1 cellular context compared by ENCODE assay signal in the genomic region with DNA sequence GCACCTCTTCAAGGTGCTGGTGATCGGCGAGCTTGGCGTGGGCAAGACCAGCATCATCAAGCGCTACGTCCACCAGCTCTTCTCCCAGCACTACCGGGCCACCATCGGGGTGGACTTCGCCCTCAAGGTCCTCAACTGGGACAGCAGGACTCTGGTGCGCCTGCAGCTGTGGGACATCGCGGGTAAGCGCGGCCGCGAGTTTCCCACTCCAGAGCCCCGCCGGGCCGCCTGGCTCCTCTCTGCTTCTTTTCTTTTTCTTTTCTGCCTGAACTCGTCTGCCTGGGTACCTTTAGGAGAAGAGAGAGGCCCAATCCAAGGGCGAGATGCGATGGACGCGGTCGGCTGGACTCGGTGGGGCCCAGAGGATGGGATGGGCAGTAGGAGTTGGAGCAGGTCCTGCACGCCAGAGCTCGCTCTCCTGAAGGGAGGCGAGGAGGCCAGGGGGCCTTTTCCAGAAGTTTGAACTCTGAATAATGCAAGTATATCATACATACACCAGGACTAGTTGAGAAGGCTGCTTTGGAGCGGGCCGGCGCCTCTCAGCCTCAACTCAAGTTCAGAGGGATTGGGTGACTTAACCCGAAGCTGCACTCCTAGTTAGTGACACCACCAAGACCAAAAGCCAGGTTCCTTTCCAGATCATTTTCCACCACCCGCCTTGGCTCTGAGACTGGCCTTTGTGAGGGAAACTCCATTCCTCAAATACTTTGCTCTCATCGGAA.
TF ChIP-seq lines count a peak whose summit lies in the region.

No MANE protein-coding gene starts in this region.

TF ChIP-seq in K562, 482 proteins besides CTCF, POLR2A, EP300 and RAD21 (continued from another document and continues in another):
- TF ChIP-seq, protein P1, sequence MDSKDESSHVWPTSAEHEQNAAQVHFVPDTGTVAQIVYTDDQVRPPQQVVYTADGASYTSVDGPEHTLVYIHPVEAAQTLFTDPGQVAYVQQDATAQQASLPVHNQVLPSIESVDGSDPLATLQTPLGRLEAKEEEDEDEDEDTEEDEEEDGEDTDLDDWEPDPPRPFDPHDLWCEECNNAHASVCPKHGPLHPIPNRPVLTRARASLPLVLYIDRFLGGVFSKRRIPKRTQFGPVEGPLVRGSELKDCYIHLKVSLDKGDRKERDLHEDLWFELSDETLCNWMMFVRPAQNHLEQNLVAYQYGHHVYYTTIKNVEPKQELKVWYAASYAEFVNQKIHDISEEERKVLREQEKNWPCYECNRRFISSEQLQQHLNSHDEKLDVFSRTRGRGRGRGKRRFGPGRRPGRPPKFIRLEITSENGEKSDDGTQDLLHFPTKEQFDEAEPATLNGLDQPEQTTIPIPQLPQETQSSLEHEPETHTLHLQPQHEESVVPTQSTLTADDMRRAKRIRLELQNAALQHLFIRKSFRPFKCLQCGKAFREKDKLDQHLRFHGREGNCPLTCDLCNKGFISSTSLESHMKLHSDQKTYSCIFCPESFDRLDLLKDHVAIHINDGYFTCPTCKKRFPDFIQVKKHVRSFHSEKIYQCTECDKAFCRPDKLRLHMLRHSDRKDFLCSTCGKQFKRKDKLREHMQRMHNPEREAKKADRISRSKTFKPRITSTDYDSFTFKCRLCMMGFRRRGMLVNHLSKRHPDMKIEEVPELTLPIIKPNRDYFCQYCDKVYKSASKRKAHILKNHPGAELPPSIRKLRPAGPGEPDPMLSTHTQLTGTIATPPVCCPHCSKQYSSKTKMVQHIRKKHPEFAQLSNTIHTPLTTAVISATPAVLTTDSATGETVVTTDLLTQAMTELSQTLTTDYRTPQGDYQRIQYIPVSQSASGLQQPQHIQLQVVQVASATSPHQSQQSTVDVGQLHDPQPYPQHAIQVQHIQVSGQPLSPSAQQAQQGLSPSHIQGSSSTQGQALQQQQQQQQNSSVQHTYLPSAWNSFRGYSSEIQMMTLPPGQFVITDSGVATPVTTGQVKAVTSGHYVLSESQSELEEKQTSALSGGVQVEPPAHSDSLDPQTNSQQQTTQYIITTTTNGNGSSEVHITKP (IDR thresholded peaks at IDR 0.05; ENCODE audit: partially characterized antibody) = no peak
- TF ChIP-seq, protein P2, sequence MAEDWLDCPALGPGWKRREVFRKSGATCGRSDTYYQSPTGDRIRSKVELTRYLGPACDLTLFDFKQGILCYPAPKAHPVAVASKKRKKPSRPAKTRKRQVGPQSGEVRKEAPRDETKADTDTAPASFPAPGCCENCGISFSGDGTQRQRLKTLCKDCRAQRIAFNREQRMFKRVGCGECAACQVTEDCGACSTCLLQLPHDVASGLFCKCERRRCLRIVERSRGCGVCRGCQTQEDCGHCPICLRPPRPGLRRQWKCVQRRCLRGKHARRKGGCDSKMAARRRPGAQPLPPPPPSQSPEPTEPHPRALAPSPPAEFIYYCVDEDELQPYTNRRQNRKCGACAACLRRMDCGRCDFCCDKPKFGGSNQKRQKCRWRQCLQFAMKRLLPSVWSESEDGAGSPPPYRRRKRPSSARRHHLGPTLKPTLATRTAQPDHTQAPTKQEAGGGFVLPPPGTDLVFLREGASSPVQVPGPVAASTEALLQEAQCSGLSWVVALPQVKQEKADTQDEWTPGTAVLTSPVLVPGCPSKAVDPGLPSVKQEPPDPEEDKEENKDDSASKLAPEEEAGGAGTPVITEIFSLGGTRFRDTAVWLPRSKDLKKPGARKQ (CRISPR knock-in tag; IDR thresholded peaks at IDR 0.05) = 0 out of 2 replicates have a peak, but pooled peaks have one; percentile 35
- TF ChIP-seq, protein P3, sequence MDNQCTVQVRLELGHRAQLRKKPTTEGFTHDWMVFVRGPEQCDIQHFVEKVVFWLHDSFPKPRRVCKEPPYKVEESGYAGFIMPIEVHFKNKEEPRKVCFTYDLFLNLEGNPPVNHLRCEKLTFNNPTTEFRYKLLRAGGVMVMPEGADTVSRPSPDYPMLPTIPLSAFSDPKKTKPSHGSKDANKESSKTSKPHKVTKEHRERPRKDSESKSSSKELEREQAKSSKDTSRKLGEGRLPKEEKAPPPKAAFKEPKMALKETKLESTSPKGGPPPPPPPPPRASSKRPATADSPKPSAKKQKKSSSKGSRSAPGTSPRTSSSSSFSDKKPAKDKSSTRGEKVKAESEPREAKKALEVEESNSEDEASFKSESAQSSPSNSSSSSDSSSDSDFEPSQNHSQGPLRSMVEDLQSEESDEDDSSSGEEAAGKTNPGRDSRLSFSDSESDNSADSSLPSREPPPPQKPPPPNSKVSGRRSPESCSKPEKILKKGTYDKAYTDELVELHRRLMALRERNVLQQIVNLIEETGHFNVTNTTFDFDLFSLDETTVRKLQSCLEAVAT (IDR thresholded peaks at IDR 0.05) = peak in 1 of 2 experiments; percentile 26; a peak in 1 of 4 replicates
- TF ChIP-seq, protein P4, sequence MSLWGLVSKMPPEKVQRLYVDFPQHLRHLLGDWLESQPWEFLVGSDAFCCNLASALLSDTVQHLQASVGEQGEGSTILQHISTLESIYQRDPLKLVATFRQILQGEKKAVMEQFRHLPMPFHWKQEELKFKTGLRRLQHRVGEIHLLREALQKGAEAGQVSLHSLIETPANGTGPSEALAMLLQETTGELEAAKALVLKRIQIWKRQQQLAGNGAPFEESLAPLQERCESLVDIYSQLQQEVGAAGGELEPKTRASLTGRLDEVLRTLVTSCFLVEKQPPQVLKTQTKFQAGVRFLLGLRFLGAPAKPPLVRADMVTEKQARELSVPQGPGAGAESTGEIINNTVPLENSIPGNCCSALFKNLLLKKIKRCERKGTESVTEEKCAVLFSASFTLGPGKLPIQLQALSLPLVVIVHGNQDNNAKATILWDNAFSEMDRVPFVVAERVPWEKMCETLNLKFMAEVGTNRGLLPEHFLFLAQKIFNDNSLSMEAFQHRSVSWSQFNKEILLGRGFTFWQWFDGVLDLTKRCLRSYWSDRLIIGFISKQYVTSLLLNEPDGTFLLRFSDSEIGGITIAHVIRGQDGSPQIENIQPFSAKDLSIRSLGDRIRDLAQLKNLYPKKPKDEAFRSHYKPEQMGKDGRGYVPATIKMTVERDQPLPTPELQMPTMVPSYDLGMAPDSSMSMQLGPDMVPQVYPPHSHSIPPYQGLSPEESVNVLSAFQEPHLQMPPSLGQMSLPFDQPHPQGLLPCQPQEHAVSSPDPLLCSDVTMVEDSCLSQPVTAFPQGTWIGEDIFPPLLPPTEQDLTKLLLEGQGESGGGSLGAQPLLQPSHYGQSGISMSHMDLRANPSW (CRISPR knock-in tag; IDR thresholded peaks at IDR 0.05) = no peak
- TF ChIP-seq, protein P5, sequence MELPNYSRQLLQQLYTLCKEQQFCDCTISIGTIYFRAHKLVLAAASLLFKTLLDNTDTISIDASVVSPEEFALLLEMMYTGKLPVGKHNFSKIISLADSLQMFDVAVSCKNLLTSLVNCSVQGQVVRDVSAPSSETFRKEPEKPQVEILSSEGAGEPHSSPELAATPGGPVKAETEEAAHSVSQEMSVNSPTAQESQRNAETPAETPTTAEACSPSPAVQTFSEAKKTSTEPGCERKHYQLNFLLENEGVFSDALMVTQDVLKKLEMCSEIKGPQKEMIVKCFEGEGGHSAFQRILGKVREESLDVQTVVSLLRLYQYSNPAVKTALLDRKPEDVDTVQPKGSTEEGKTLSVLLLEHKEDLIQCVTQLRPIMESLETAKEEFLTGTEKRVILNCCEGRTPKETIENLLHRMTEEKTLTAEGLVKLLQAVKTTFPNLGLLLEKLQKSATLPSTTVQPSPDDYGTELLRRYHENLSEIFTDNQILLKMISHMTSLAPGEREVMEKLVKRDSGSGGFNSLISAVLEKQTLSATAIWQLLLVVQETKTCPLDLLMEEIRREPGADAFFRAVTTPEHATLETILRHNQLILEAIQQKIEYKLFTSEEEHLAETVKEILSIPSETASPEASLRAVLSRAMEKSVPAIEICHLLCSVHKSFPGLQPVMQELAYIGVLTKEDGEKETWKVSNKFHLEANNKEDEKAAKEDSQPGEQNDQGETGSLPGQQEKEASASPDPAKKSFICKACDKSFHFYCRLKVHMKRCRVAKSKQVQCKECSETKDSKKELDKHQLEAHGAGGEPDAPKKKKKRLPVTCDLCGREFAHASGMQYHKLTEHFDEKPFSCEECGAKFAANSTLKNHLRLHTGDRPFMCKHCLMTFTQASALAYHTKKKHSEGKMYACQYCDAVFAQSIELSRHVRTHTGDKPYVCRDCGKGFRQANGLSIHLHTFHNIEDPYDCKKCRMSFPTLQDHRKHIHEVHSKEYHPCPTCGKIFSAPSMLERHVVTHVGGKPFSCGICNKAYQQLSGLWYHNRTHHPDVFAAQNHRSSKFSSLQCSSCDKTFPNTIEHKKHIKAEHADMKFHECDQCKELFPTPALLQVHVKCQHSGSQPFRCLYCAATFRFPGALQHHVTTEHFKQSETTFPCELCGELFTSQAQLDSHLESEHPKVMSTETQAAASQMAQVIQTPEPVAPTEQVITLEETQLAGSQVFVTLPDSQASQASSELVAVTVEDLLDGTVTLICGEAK (IDR thresholded peaks at IDR 0.05) = peak; percentile 41; the same call in 1 of the 2 replicates
- TF ChIP-seq, protein P5 (CRISPR knock-in tag; IDR thresholded peaks at IDR 0.05) = no peak
- no peak for TF ChIP-seq SP1 (CRISPR knock-in tag; IDR thresholded peaks at IDR 0.05)
- no peak for TF ChIP-seq SAFB2 (IDR thresholded peaks at IDR 0.05; ENCODE audit: borderline replicate concordance, low read depth, low read length, severe bottlenecking)
- TF ChIP-seq, protein P6, sequence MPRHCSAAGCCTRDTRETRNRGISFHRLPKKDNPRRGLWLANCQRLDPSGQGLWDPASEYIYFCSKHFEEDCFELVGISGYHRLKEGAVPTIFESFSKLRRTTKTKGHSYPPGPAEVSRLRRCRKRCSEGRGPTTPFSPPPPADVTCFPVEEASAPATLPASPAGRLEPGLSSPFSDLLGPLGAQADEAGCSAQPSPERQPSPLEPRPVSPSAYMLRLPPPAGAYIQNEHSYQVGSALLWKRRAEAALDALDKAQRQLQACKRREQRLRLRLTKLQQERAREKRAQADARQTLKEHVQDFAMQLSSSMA (CRISPR knock-in tag; IDR thresholded peaks at IDR 0.05) = peak; percentile 67; the same call in 1 of the 2 replicates
- peak; percentile 7 for TF ChIP-seq CHD1 (IDR thresholded peaks at IDR 0.05; ENCODE audit: low read length)
- 0 out of 2 replicates have a peak, but pooled peaks have one; percentile 12 for TF ChIP-seq KDM2B (CRISPR knock-in tag; IDR thresholded peaks at IDR 0.05)
- no peak for TF ChIP-seq PHF20 (IDR thresholded peaks at IDR 0.05; ENCODE audit: partially characterized antibody)
- TF ChIP-seq ZNF217 (CRISPR knock-in tag; IDR thresholded peaks at IDR 0.05) = no peak
- no peak for TF ChIP-seq ZSCAN32 (CRISPR knock-in tag; IDR thresholded peaks at IDR 0.05)
- TF ChIP-seq, protein P7, sequence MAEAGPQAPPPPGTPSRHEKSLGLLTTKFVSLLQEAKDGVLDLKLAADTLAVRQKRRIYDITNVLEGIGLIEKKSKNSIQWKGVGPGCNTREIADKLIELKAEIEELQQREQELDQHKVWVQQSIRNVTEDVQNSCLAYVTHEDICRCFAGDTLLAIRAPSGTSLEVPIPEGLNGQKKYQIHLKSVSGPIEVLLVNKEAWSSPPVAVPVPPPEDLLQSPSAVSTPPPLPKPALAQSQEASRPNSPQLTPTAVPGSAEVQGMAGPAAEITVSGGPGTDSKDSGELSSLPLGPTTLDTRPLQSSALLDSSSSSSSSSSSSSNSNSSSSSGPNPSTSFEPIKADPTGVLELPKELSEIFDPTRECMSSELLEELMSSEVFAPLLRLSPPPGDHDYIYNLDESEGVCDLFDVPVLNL (CRISPR knock-in tag; IDR thresholded peaks at IDR 0.05; ENCODE audit: low read depth) = 0 out of 2 replicates have a peak, but pooled peaks have one; percentile 39
- TF ChIP-seq ZNF263 (CRISPR knock-in tag; IDR thresholded peaks at IDR 0.05; ENCODE audit: borderline replicate concordance) = no peak
- peak; percentile 87 for TF ChIP-seq ZNF75A (CRISPR knock-in tag; IDR thresholded peaks at IDR 0.05)
- TF ChIP-seq MEF2A (IDR thresholded peaks at IDR 0.05; ENCODE audit: control insufficient read depth, low read depth, low read length) = no peak
